18 cellular contexts compared by ENCODE assay signal in the genomic region with DNA sequence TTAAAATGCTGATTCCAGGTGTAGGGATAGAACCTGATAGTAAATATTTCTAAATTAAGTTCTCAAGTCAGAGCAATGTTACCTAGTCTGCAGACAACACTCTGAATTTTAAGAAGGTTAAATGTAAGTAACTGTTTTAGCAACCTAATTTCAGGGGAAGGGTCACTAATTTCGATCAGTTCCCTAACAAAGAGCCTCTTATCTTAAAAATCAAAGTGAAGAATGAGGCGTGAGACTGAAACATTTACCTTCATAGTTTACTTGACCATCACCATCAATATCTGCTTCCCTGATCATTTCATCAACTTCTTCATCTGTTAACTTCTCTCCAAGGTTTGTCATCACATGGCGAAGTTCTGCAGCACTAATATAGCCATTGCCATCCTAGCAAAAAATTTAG. TPM values are rescaled to one million over a fixed set of nuclear protein-coding genes. Genes with fewer than 3 reads are reported as not detected.
DNase-seq lines count a peak whose midpoint lies in the region; ATAC-seq and TF ChIP-seq lines count a peak whose summit lies in the region.
"Had no signal": no experiment of that assay in that cellular context is flagged by ENCODE, and none has a peak within 500 bp of the region (broad histone marks: within the 10 kb centered on the region; RNA-seq: fewer than 3 reads in every experiment).

No MANE protein-coding gene starts in this region.

- peak overlapping the region; percentile 10 for H3K27ac Mint-ChIP-seq in activated CD8-positive, alpha-beta T cell treated with anti-CD3 and anti-CD28 coated beads for 36 hours
- H3K27ac Mint-ChIP-seq in activated CD8-positive, alpha-beta T cell treated with anti-CD3 and anti-CD28 coated beads, Interleukin-2, amount 10 ng/mL, durations not matched to agents 7 days and 5 days = no peak overlapping the region
- H3K27ac Mint-ChIP-seq in activated naive CD8-positive, alpha-beta T cell treated with anti-CD3 and anti-CD28 coated beads for 36 hours = peak overlapping the region; percentile 20
- H3K27ac Mint-ChIP-seq in activated CD4-positive, alpha-beta T cell treated with anti-CD3 and anti-CD28 coated beads, Interleukin-2, amount 10 ng/mL, durations not matched to agents 7 days and 5 days = no peak overlapping the region

- H3K4me1 ChIP-seq in GM23248 (ENCODE audit: insufficient read depth) (peaks cover 19% of the 10 kb centered on the region), mesendoderm (ENCODE audit: control insufficient read depth, low read depth, low read length) (peaks cover 3% of the 10 kb centered on the region), sigmoid colon (peaks cover 0 to 39% (median 25%) of the 10 kb centered on the region in 4 donors)
- H3K4me1 ChIP-seq: BLaER1 had no signal

- WGBS in GM23248 (ENCODE audit: low coverage in 1 of 2, low lambda C conversion rate in 2 of 2, missing lambda C conversion rate in 2 of 2), 2 experiments = 81 to 83% methylated on average over 3 of the region's 3 CpGs
- no CpG with 5 or more reads among the region's 3 CpGs for WGBS in mesendoderm (ENCODE audit: extremely low coverage, insufficient coverage, low lambda C conversion rate)
- 93% methylated on average over 3 of the region's 3 CpGs for WGBS in sigmoid colon, 2 donors

- ATAC-seq in activated CD8-positive, alpha-beta T cell treated with anti-CD3 and anti-CD28 coated beads for 36 hours = no peak
- ATAC-seq in activated CD8-positive, alpha-beta T cell treated with anti-CD3 and anti-CD28 coated beads, Interleukin-2, amount 10 ng/mL, durations not matched to agents 7 days and 5 days = no peak

- no peak overlapping the region for H2BK5ac ChIP-seq in mesendoderm (ENCODE audit: low read length)

- peaks cover 32% of the 10 kb centered on the region for H3K4me1 Mint-ChIP-seq in activated CD8-positive, alpha-beta T cell treated with anti-CD3 and anti-CD28 coated beads for 36 hours (ENCODE audit: low read depth)
- peaks cover 41% of the 10 kb centered on the region for H3K4me1 Mint-ChIP-seq in activated CD8-positive, alpha-beta T cell treated with anti-CD3 and anti-CD28 coated beads, Interleukin-2, amount 10 ng/mL, durations not matched to agents 7 days and 5 days (ENCODE audit: low read depth)
- peaks cover 36% of the 10 kb centered on the region for H3K4me1 Mint-ChIP-seq in activated naive CD8-positive, alpha-beta T cell treated with anti-CD3 and anti-CD28 coated beads for 36 hours
- peaks cover 31% of the 10 kb centered on the region for H3K4me1 Mint-ChIP-seq in activated CD4-positive, alpha-beta T cell treated with anti-CD3 and anti-CD28 coated beads, Interleukin-2, amount 10 ng/mL, durations not matched to agents 7 days and 5 days

- DNase-seq in activated CD8-positive, alpha-beta T cell treated with anti-CD3 and anti-CD28 coated beads for 36 hours = no peak
- no peak for DNase-seq in activated CD8-positive, alpha-beta T cell treated with anti-CD3 and anti-CD28 coated beads, Interleukin-2, amount 10 ng/mL, durations not matched to agents 7 days and 5 days
- DNase-seq in GM23248 = no peak
- no peak for DNase-seq in activated naive CD8-positive, alpha-beta T cell treated with anti-CD3 and anti-CD28 coated beads for 36 hours
- peak; percentile 59 for DNase-seq in mesendoderm
- no peak for DNase-seq in activated CD4-positive, alpha-beta T cell treated with anti-CD3 and anti-CD28 coated beads, Interleukin-2, amount 10 ng/mL, durations not matched to agents 7 days and 5 days
- DNase-seq in GM19240 (ENCODE audit: insufficient read length, low spot score) = no peak
- no peak for DNase-seq in sigmoid colon
- DNase-seq: 8988T; AML-193; Caco-2; CD8-positive, alpha-beta memory T cell; DMS53; GF-D8; GOT3; H9 had no signal

- no peaks in the 10 kb centered on the region for H3K27me3 Mint-ChIP-seq in activated CD8-positive, alpha-beta T cell treated with anti-CD3 and anti-CD28 coated beads for 36 hours
- H3K27me3 Mint-ChIP-seq in activated CD8-positive, alpha-beta T cell treated with anti-CD3 and anti-CD28 coated beads, Interleukin-2, amount 10 ng/mL, durations not matched to agents 7 days and 5 days (ENCODE audit: low read depth) = no peaks in the 10 kb centered on the region
- H3K27me3 Mint-ChIP-seq in activated naive CD8-positive, alpha-beta T cell treated with anti-CD3 and anti-CD28 coated beads for 36 hours = no peaks in the 10 kb centered on the region
- no peaks in the 10 kb centered on the region for H3K27me3 Mint-ChIP-seq in activated CD4-positive, alpha-beta T cell treated with anti-CD3 and anti-CD28 coated beads, Interleukin-2, amount 10 ng/mL, durations not matched to agents 7 days and 5 days
- H3K27me3 Mint-ChIP-seq: CD8-positive, alpha-beta memory T cell had no signal

- H4K20me1 ChIP-seq in GM23248 (ENCODE audit: insufficient read depth) = peaks cover 40% of the 10 kb centered on the region

- H2BK120ac ChIP-seq in mesendoderm (ENCODE audit: low read depth, low read length) = no peak overlapping the region

- peaks cover 63% of the 10 kb centered on the region for H3K36me3 Mint-ChIP-seq in activated CD8-positive, alpha-beta T cell treated with anti-CD3 and anti-CD28 coated beads for 36 hours (ENCODE audit: low read depth)
- peaks cover 76% of the 10 kb centered on the region for H3K36me3 Mint-ChIP-seq in activated CD8-positive, alpha-beta T cell treated with anti-CD3 and anti-CD28 coated beads, Interleukin-2, amount 10 ng/mL, durations not matched to agents 7 days and 5 days (ENCODE audit: low read depth)
- peaks cover 55% of the 10 kb centered on the region for H3K36me3 Mint-ChIP-seq in activated naive CD8-positive, alpha-beta T cell treated with anti-CD3 and anti-CD28 coated beads for 36 hours
- peaks cover 69% of the 10 kb centered on the region for H3K36me3 Mint-ChIP-seq in activated CD4-positive, alpha-beta T cell treated with anti-CD3 and anti-CD28 coated beads, Interleukin-2, amount 10 ng/mL, durations not matched to agents 7 days and 5 days (ENCODE audit: low read depth)

- H3K27ac ChIP-seq in GM23248 (peak overlapping the region; percentile 10; the same call in 1 of the 2 replicates), mesendoderm (ENCODE audit: low read depth, low read length) (no peak overlapping the region), sigmoid colon (no peak overlapping the region)
- H3K27ac ChIP-seq: BLaER1, HL-60 had no signal

- no peak for TF ChIP-seq POLR2A in sigmoid colon (IDR thresholded peaks at IDR 0.05)

- H3K36me3 ChIP-seq in GM23248 (ENCODE audit: low read depth) (peaks cover 77% of the 10 kb centered on the region), mesendoderm (ENCODE audit: control insufficient read depth, insufficient read depth, low read length) (peaks cover 1% of the 10 kb centered on the region), sigmoid colon (peaks cover 9 to 64% (median 29%) of the 10 kb centered on the region in 4 donors)

- H2BK15ac ChIP-seq in mesendoderm (replicated peaks; ENCODE audit: low read depth) = no peak overlapping the region

- H3K4me3 Mint-ChIP-seq in activated CD8-positive, alpha-beta T cell treated with anti-CD3 and anti-CD28 coated beads for 36 hours = no peak overlapping the region
- no peak overlapping the region for H3K4me3 Mint-ChIP-seq in activated CD8-positive, alpha-beta T cell treated with anti-CD3 and anti-CD28 coated beads, Interleukin-2, amount 10 ng/mL, durations not matched to agents 7 days and 5 days
- no peak overlapping the region for H3K4me3 Mint-ChIP-seq in activated naive CD8-positive, alpha-beta T cell treated with anti-CD3 and anti-CD28 coated beads for 36 hours
- H3K4me3 Mint-ChIP-seq in activated CD4-positive, alpha-beta T cell treated with anti-CD3 and anti-CD28 coated beads, Interleukin-2, amount 10 ng/mL, durations not matched to agents 7 days and 5 days = no peak overlapping the region
- H3K4me3 Mint-ChIP-seq: CD8-positive, alpha-beta memory T cell; H9 had no signal

- CTCF ChIA-PET in activated CD8-positive, alpha-beta T cell treated with anti-CD3 and anti-CD28 coated beads for 36 hours (lab: Charles Lee) = no interaction called here
- CTCF ChIA-PET in activated CD8-positive, alpha-beta T cell treated with anti-CD3 and anti-CD28 coated beads, Interleukin-2, amount 10 ng/mL, durations not matched to agents 7 days and 5 days (lab: Charles Lee) = no interaction called here
- CTCF ChIA-PET in activated CD4-positive, alpha-beta T cell treated with anti-CD3 and anti-CD28 coated beads, Interleukin-2, amount 10 ng/mL, durations not matched to agents 7 days and 5 days (lab: Charles Lee) = no interaction called here

- no peak overlapping the region for H3K23ac ChIP-seq in mesendoderm (ENCODE audit: low read length)

- no peak overlapping the region for H3K4me2 ChIP-seq in GM23248 (ENCODE audit: unreplicated experiment)
- no peak overlapping the region for H3K4me2 ChIP-seq in mesendoderm (ENCODE audit: low read length)
- H3K4me2 ChIP-seq: BLaER1 had no signal

- no peak overlapping the region for H4K5ac ChIP-seq in mesendoderm (ENCODE audit: low read length)

- TF ChIP-seq CTCF in activated CD8-positive, alpha-beta T cell treated with anti-CD3 and anti-CD28 coated beads for 36 hours (IDR thresholded peaks at IDR 0.05) = no peak
- TF ChIP-seq CTCF in sigmoid colon (IDR thresholded peaks at IDR 0.05) = no peak

- H3K79me1 ChIP-seq in mesendoderm (ENCODE audit: low read length) = peaks cover 8% of the 10 kb centered on the region

- no peaks in the 10 kb centered on the region for H3K9me3 Mint-ChIP-seq in activated CD8-positive, alpha-beta T cell treated with anti-CD3 and anti-CD28 coated beads for 36 hours
- H3K9me3 Mint-ChIP-seq in activated CD8-positive, alpha-beta T cell treated with anti-CD3 and anti-CD28 coated beads, Interleukin-2, amount 10 ng/mL, durations not matched to agents 7 days and 5 days (ENCODE audit: insufficient read depth) = no peaks in the 10 kb centered on the region
- H3K9me3 Mint-ChIP-seq in activated naive CD8-positive, alpha-beta T cell treated with anti-CD3 and anti-CD28 coated beads for 36 hours = no peaks in the 10 kb centered on the region
- no peaks in the 10 kb centered on the region for H3K9me3 Mint-ChIP-seq in activated CD4-positive, alpha-beta T cell treated with anti-CD3 and anti-CD28 coated beads, Interleukin-2, amount 10 ng/mL, durations not matched to agents 7 days and 5 days
- H3K9me3 Mint-ChIP-seq: CD8-positive, alpha-beta memory T cell; H9 had no signal

- POLR2A ChIA-PET in activated CD8-positive, alpha-beta T cell treated with anti-CD3 and anti-CD28 coated beads for 36 hours (lab: Charles Lee) = no interaction called here
- POLR2A ChIA-PET in activated CD8-positive, alpha-beta T cell treated with anti-CD3 and anti-CD28 coated beads, Interleukin-2, amount 10 ng/mL, durations not matched to agents 7 days and 5 days (lab: Charles Lee) = no interaction called here
- POLR2A ChIA-PET in activated CD4-positive, alpha-beta T cell treated with anti-CD3 and anti-CD28 coated beads, Interleukin-2, amount 10 ng/mL, durations not matched to agents 7 days and 5 days (lab: Charles Lee) = no interaction called here

- intact Hi-C loops in activated CD8-positive, alpha-beta T cell treated with anti-CD3 and anti-CD28 coated beads for 36 hours (cut with micrococcal nuclease) = no loop called here
- intact Hi-C loops in sigmoid colon (cut with DNase I) = no loop called here

- H3K4ac ChIP-seq in mesendoderm (ENCODE audit: low read depth, low read length) = no peak overlapping the region

- H3K9ac ChIP-seq in GM23248 (no peak overlapping the region), mesendoderm (ENCODE audit: low read length) (no peak overlapping the region)
- H3K9ac ChIP-seq: BLaER1 had no signal

- no peak overlapping the region for H2AK5ac ChIP-seq in mesendoderm (ENCODE audit: low read length)

- in situ Hi-C loops in GM23248 (cut with MboI) = no loop called here

- H3K9me2 ChIP-seq in GM23248 (ENCODE audit: insufficient read depth) = no peaks in the 10 kb centered on the region

- peaks cover 91% of the 10 kb centered on the region for H3F3A ChIP-seq in GM23248 (ENCODE audit: insufficient read depth)

- peaks cover 83% of the 10 kb centered on the region for H3K79me2 ChIP-seq in GM23248 (ENCODE audit: insufficient read depth)
- peaks cover 19% of the 10 kb centered on the region for H3K79me2 ChIP-seq in mesendoderm (ENCODE audit: control insufficient read depth, insufficient read depth, low read length)

- H2AFZ ChIP-seq in GM23248 = no peak overlapping the region

- H3K4me3 ChIP-seq in GM23248 (no peak overlapping the region), mesendoderm (ENCODE audit: low read length) (no peak overlapping the region), sigmoid colon (no peak overlapping the region)
- H3K4me3 ChIP-seq: BLaER1 had no signal

- H3K56ac ChIP-seq in mesendoderm (ENCODE audit: low read length) = no peak overlapping the region

- H3K9me3 ChIP-seq in GM23248 (ENCODE audit: low read depth) (no peaks in the 10 kb centered on the region), sigmoid colon (no peaks in the 10 kb centered on the region)
- H3K9me3 ChIP-seq: BLaER1, Caco-2 had no signal

- no peak overlapping the region for H4K8ac ChIP-seq in mesendoderm (ENCODE audit: low read depth, low read length)

- H3K18ac ChIP-seq in mesendoderm (ENCODE audit: low read length) = no peak overlapping the region

- H3K27me3 ChIP-seq in GM23248 (replicated peaks; ENCODE audit: insufficient read depth) (no peaks in the 10 kb centered on the region), mesendoderm (ENCODE audit: insufficient read depth, low read length, poor library complexity) (no peaks in the 10 kb centered on the region), sigmoid colon (no peaks in the 10 kb centered on the region)
- H3K27me3 ChIP-seq: BLaER1 had no signal

- TF ChIP-seq EP300 in sigmoid colon (IDR thresholded peaks at IDR 0.05) = no peak

RNA-seq across cellular contexts. Expression of gene STPG4, which starts 6.4 kb away (rescaled TPM):
- total RNA-seq in activated CD8-positive, alpha-beta T cell treated with anti-CD3 and anti-CD28 coated beads for 36 hours = not detected
- total RNA-seq in activated CD8-positive, alpha-beta T cell treated with anti-CD3 and anti-CD28 coated beads, Interleukin-2, amount 10 ng/mL, durations not matched to agents 7 days and 5 days = under 1 TPM in 1 of 2 experiments, not detected in 1; 0.21 TPM
- not detected in 2 replicates for total RNA-seq in GM23248 (2014; rRNA removed; shearing (Covaris generic))
- polyA plus RNA-seq in GM23248 (2016; fragmentation: Nextera tagmentation; extraction: Ambion mirVana) (not detected in 2 replicates), sigmoid colon (under 1 TPM in 2 of 3 donors, not detected in 1; 0.12 to 0.60 TPM)
- not detected for total RNA-seq in activated naive CD8-positive, alpha-beta T cell treated with anti-CD3 and anti-CD28 coated beads for 36 hours
- polyA plus RNA-seq in mesendoderm (2013, experiment 1 of 2) = 0.04 TPM
- polyA plus RNA-seq in mesendoderm (2013, experiment 2 of 2) = 0.13 TPM
- under 1 TPM; 0.44 to 0.64 TPM for total RNA-seq in activated CD4-positive, alpha-beta T cell treated with anti-CD3 and anti-CD28 coated beads, Interleukin-2, amount 10 ng/mL, durations not matched to agents 7 days and 5 days
- 1 to 10 TPM in 1 of 4 donors, under 1 TPM in 1, not detected in 2; 0.66 to 1.1 TPM for total RNA-seq in sigmoid colon
- total RNA-seq: CD8-positive, alpha-beta memory T cell had no signal
- polyA plus RNA-seq: CD8-positive, alpha-beta memory T cell had no signal

RNA-seq across cellular contexts. Expression of gene CALM2, which starts 14.8 kb away (rescaled TPM):
- 100 to 1,000 TPM; 399 to 415 TPM for total RNA-seq in activated CD8-positive, alpha-beta T cell treated with anti-CD3 and anti-CD28 coated beads for 36 hours
- total RNA-seq in activated CD8-positive, alpha-beta T cell treated with anti-CD3 and anti-CD28 coated beads, Interleukin-2, amount 10 ng/mL, durations not matched to agents 7 days and 5 days = 100 to 1,000 TPM; 439 to 472 TPM
- 1,056 and 1,083 TPM in 2 replicates for total RNA-seq in GM23248 (2014; rRNA removed; shearing (Covaris generic))
- 2,147 and 2,171 TPM in 2 replicates for polyA plus RNA-seq in GM23248 (2016; fragmentation: Nextera tagmentation; extraction: Ambion mirVana)
- total RNA-seq in activated naive CD8-positive, alpha-beta T cell treated with anti-CD3 and anti-CD28 coated beads for 36 hours = 100 to 1,000 TPM; 510 to 512 TPM
- polyA plus RNA-seq in mesendoderm (2013, experiment 1 of 2) = 410 TPM
- polyA plus RNA-seq in mesendoderm (2013, experiment 2 of 2) = 416 TPM
- 100 to 1,000 TPM; 476 to 478 TPM for total RNA-seq in activated CD4-positive, alpha-beta T cell treated with anti-CD3 and anti-CD28 coated beads, Interleukin-2, amount 10 ng/mL, durations not matched to agents 7 days and 5 days
- 100 to 1,000 TPM; 594 to 993 (median 701) TPM for total RNA-seq in sigmoid colon
- 1,000 to 10,000 TPM in 2 of 3 donors, 100 to 1,000 TPM in 1; 660 to 1,449 (median 1,432) TPM for polyA plus RNA-seq in sigmoid colon

Comparison
In these comparisons a context has a peak if more than half of its experiments do, and no peak if none do; other contexts are left out.
1. H3K27ac Mint-ChIP-seq: peak in activated CD8-positive, alpha-beta T cell treated with anti-CD3 and anti-CD28 coated beads for 36 hours (single experiment) and activated naive CD8-positive, alpha-beta T cell treated with anti-CD3 and anti-CD28 coated beads for 36 hours (single experiment); none in activated CD8-positive, alpha-beta T cell treated with anti-CD3 and anti-CD28 coated beads, Interleukin-2, amount 10 ng/mL, durations not matched to agents 7 days and 5 days (single experiment) and activated CD4-positive, alpha-beta T cell treated with anti-CD3 and anti-CD28 coated beads, Interleukin-2, amount 10 ng/mL, durations not matched to agents 7 days and 5 days (single experiment).